ENCODE assay signal across 1 cellular context in genomic region chr13:41061914-41062837, GRCh38.
TF ChIP-seq lines count a peak whose summit lies in the region.

No MANE protein-coding gene starts in this region.

TF ChIP-seq in HepG2, 621 proteins besides CTCF, POLR2A, EP300 and RAD21 (continued from another document and continues in another):
- TF ChIP-seq HNF1B (CRISPR knock-in tag; IDR thresholded peaks at IDR 0.05) (no peak), ZNF782 (CRISPR knock-in tag; IDR thresholded peaks at IDR 0.05; ENCODE audit: borderline replicate concordance) (no peak), THYN1 (CRISPR knock-in tag; IDR thresholded peaks at IDR 0.05; ENCODE audit: borderline replicate concordance, low read depth) (0 out of 2 replicates have a peak, but pooled peaks have one; percentile 8), SOX6 (IDR thresholded peaks at IDR 0.05) (no peak), SOX6 (CRISPR knock-in tag; IDR thresholded peaks at IDR 0.05) (0 out of 2 replicates have a peak, but pooled peaks have one; percentile 2), ZNF570 (CRISPR knock-in tag; IDR thresholded peaks at IDR 0.05; ENCODE audit: borderline replicate concordance) (no peak), ZSCAN29 (CRISPR knock-in tag; conservative IDR thresholded peaks at IDR 0.05) (peak; percentile 36; the same call in 1 of the 2 replicates), CREB3 (CRISPR knock-in tag; IDR thresholded peaks at IDR 0.05) (no peak), ZGPAT (CRISPR knock-in tag; IDR thresholded peaks at IDR 0.05) (no peak), SRY (CRISPR knock-in tag; IDR thresholded peaks at IDR 0.05) (no peak), CENPT (CRISPR knock-in tag; IDR thresholded peaks at IDR 0.05; ENCODE audit: low read depth) (no peak), SP140L (CRISPR knock-in tag; IDR thresholded peaks at IDR 0.05; ENCODE audit: borderline replicate concordance) (no peak), NFAT5 (CRISPR knock-in tag; IDR thresholded peaks at IDR 0.05) (no peak), PHF5A (CRISPR knock-in tag; IDR thresholded peaks at IDR 0.05; ENCODE audit: low read depth, unreplicated experiment) (no peak), ZNF790 (CRISPR knock-in tag; IDR thresholded peaks at IDR 0.05; ENCODE audit: borderline replicate concordance) (no peak), SMAD9 (CRISPR knock-in tag; IDR thresholded peaks at IDR 0.05) (no peak), ZNF24 (IDR thresholded peaks at IDR 0.05) (no peak), GMEB1 (CRISPR knock-in tag; IDR thresholded peaks at IDR 0.05; ENCODE audit: borderline replicate concordance) (no peak), ZNF350 (CRISPR knock-in tag; IDR thresholded peaks at IDR 0.05; ENCODE audit: borderline replicate concordance, low read depth) (no peak), NCOR1 (IDR thresholded peaks at IDR 0.05; ENCODE audit: borderline replicate concordance, low read length) (peak; percentile 31; the same call in 1 of the 2 replicates), HMG20B (CRISPR knock-in tag; conservative IDR thresholded peaks at IDR 0.05) (no peak), DMTF1 (CRISPR knock-in tag; IDR thresholded peaks at IDR 0.05) (no peak), ZNF777 (CRISPR knock-in tag; IDR thresholded peaks at IDR 0.05) (peak; percentile 83), FOXJ3 (CRISPR knock-in tag; IDR thresholded peaks at IDR 0.05; ENCODE audit: borderline replicate concordance) (no peak), RELA (CRISPR knock-in tag; IDR thresholded peaks at IDR 0.05) (no peak), ASH2L (IDR thresholded peaks at IDR 0.05; ENCODE audit: insufficient read length, low read depth, low read length) (peak; percentile 20), ZIK1 (CRISPR knock-in tag; IDR thresholded peaks at IDR 0.05; ENCODE audit: borderline replicate concordance, low read depth) (no peak), DMAP1 (CRISPR knock-in tag; IDR thresholded peaks at IDR 0.05) (no peak), ZNF33A (CRISPR knock-in tag; IDR thresholded peaks at IDR 0.05; ENCODE audit: borderline replicate concordance) (peak; percentile 57; the same call in 1 of the 2 replicates), CEBPB (IDR thresholded peaks at IDR 0.05; ENCODE audit: borderline replicate concordance, low read depth, low read length) (peak; percentile 82; the same call in 1 of the 2 replicates), ZNF362 (CRISPR knock-in tag; IDR thresholded peaks at IDR 0.05; ENCODE audit: borderline replicate concordance) (peak; percentile 95), MBNL3 (CRISPR knock-in tag; conservative IDR thresholded peaks at IDR 0.05) (no peak), ZBTB43 (CRISPR knock-in tag; conservative IDR thresholded peaks at IDR 0.05) (no peak), EHMT2 (IDR thresholded peaks at IDR 0.05; ENCODE audit: borderline replicate concordance, low read depth, low read length) (no peak), NFIB (CRISPR knock-in tag; IDR thresholded peaks at IDR 0.05; ENCODE audit: borderline replicate concordance) (no peak), ZBTB7B (CRISPR knock-in tag; IDR thresholded peaks at IDR 0.05) (no peak; the same call in 1 of the 2 replicates), ZFY (CRISPR knock-in tag; IDR thresholded peaks at IDR 0.05) (no peak), FOXO1 (CRISPR knock-in tag; IDR thresholded peaks at IDR 0.05) (no peak), CENPBD1 (CRISPR knock-in tag; IDR thresholded peaks at IDR 0.05; ENCODE audit: borderline replicate concordance, low read depth) (no peak), RCOR2 (CRISPR knock-in tag; IDR thresholded peaks at IDR 0.05) (no peak), HBP1 (CRISPR knock-in tag; IDR thresholded peaks at IDR 0.05; ENCODE audit: low read depth) (no peak; the same call in 1 of the 2 replicates), SIN3A (IDR thresholded peaks at IDR 0.05; ENCODE audit: borderline replicate concordance, low read depth, low read length) (peak; percentile 42; the same call in 1 of the 2 replicates), ZNF652 (CRISPR knock-in tag; IDR thresholded peaks at IDR 0.05; ENCODE audit: borderline replicate concordance, low read depth) (no peak), SP1 (IDR thresholded peaks at IDR 0.05) (no peak), SP1 (CRISPR knock-in tag; IDR thresholded peaks at IDR 0.05) (no peak), ZNF615 (CRISPR knock-in tag; IDR thresholded peaks at IDR 0.05; ENCODE audit: borderline replicate concordance) (no peak), ZNF224 (CRISPR knock-in tag; IDR thresholded peaks at IDR 0.05) (no peak), ZNF563 (CRISPR knock-in tag; IDR thresholded peaks at IDR 0.05) (no peak)
